In the genomic region with DNA sequence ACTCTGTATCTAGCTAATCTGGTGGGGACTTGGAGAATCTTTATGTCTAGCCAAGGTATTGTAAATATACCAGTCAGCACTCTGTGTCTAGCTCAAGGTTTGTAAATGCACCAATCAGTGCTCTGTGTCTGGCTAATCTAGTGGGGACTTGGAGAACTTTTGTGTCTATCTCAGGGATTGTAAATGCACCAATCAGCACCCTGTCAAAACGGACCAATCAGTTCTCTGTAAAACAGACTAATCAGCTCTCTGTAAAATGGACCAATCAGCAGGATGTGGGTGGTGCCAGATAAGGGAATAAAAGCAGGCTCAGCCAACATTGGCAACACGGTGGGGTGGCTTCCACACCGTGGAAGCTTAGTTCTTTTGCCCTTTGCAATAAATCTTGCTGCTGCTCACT, we compare ENCODE assay signal across 3 cellular contexts.
TF ChIP-seq lines count a peak whose summit lies in the region.

No MANE protein-coding gene starts in this region.

TF ChIP-seq in A549, 52 proteins besides CTCF, POLR2A, EP300 and RAD21:
- TF ChIP-seq MAFK (IDR thresholded peaks at IDR 0.05; ENCODE audit: partially characterized antibody): peak; percentile 54
TF ChIP-seq in A549: peak in this region for 1; not testable (repeated sequence) for 51.

TF ChIP-seq in HEK293T, 16 proteins besides CTCF, POLR2A, EP300 and RAD21:
- TF ChIP-seq, protein P1, sequence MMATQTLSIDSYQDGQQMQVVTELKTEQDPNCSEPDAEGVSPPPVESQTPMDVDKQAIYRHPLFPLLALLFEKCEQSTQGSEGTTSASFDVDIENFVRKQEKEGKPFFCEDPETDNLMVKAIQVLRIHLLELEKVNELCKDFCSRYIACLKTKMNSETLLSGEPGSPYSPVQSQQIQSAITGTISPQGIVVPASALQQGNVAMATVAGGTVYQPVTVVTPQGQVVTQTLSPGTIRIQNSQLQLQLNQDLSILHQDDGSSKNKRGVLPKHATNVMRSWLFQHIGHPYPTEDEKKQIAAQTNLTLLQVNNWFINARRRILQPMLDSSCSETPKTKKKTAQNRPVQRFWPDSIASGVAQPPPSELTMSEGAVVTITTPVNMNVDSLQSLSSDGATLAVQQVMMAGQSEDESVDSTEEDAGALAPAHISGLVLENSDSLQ (IDR thresholded peaks at IDR 0.05): 0 out of 2 replicates have a peak, but pooled peaks have one; percentile 4

TF ChIP-seq in K562, 482 proteins besides CTCF, POLR2A, EP300 and RAD21:
- TF ChIP-seq NFYB (IDR thresholded peaks at IDR 0.05; ENCODE audit: extremely low read depth, insufficient read length): peak; percentile 49
